In the genomic region with DNA sequence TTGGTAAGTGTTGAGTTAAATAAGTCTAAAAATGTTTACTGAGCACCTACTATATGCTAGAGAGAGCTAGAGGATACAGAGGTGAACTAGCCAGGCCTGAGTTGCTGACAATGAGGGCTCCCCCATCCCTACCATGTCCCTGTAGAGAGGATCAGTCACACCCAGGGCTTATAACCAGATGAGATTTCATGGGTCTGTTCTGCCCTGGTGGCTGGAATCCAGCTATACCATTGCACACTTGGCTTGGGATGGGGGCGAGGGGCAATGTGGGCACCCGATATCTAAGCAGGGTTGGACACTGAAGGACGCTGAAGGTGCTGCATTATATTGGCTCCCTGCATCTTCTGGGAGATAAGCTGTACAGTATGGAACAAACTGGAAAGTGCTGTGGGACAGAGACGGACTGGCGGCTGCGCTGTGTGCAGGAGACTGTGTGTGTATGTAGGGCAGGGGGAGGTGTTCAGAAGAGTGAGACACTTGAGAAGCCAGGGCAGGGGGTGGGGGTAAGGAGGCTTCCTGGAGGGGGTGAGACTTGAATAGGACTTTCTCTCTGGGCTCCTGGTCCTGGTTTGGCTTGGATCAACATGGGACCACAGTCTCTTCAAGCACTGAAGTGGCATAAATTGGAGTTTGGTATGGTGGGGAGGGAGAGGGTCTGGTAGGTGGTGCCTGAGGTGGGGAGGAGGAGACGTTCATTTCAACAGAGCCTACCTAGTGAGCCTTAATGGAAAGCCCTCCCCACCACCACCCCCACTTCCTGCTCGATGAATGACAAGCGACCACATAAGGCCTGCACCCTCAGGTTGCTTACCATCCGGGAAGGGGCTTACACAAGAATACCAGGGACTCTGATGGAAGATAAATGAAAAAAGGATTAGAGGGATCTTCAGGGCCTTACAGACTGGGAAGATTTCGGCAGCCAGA, we compare ENCODE assay signal across 8 cellular contexts. TPM values are rescaled to one million over a fixed set of nuclear protein-coding genes. Genes with fewer than 3 reads are reported as not detected.
DNase-seq lines count a peak whose midpoint lies in the region; ATAC-seq and TF ChIP-seq lines count a peak whose summit lies in the region.

No MANE protein-coding gene starts in this region.

- TF ChIP-seq EP300 in SK-N-SH (IDR thresholded peaks at IDR 0.05; ENCODE audit: borderline replicate concordance in 1 of 2, low read depth in 1 of 2, low read length in 1 of 2) = no peak

- no peaks in the 10 kb centered on the region for H3K27me3 Mint-ChIP-seq in stimulated activated naive CD8-positive, alpha-beta T cell treated with anti-CD3 and anti-CD28 coated beads, Interleukin-15, amount 100 ng/mL, for 72 hours

- peak overlapping the region; percentile 88 to 92 for H3K4me3 Mint-ChIP-seq in stimulated activated naive CD8-positive, alpha-beta T cell treated with anti-CD3 and anti-CD28 coated beads, Interleukin-15, amount 100 ng/mL, for 72 hours

- no peaks in the 10 kb centered on the region for H4K20me1 ChIP-seq in SK-N-SH (ENCODE audit: insufficient read depth)

- POLR2A ChIA-PET in SK-N-SH (lab: Yijun Ruan, JAX) = no interaction called here

- no peak overlapping the region for H3K9ac ChIP-seq in SK-N-SH

- peaks cover 9% of the 10 kb centered on the region; the same call in 1 of the 2 replicates for H3K79me2 ChIP-seq in SK-N-SH (ENCODE audit: insufficient read depth)

- intact Hi-C loops in esophagus squamous epithelium (cut with DNase I) = no loop called here

- H3K9me3 ChIP-seq in SK-N-SH (no peaks in the 10 kb centered on the region), esophagus squamous epithelium (no peaks in the 10 kb centered on the region)

- no peak for TF ChIP-seq RAD21 in SK-N-SH (IDR thresholded peaks at IDR 0.05; ENCODE audit: low read length)

- TF ChIP-seq POLR2A in esophagus squamous epithelium (IDR thresholded peaks at IDR 0.05) = no peak

- DNase-seq in SK-N-SH (no peak), esophagus squamous epithelium (lab: John Stamatoyannopoulos, UW) (no peak), T1000 (lab: John Stamatoyannopoulos, UW) (no peak), NCI-H2196 treated with DMSO at 0.1 percent for 48 hours (lab: John Stamatoyannopoulos, UW; ENCODE audit: unreplicated experiment) (no peak), pons (ENCODE audit: low spot score) (no peak)
- DNase-seq in activated CD4-positive, alpha-beta T cell treated with anti-CD3 and anti-CD28 coated beads, Interleukin-2, amount 50 U/mL, for 48 hours = peak; percentile 61 to 72
- DNase-seq in stimulated activated naive CD8-positive, alpha-beta T cell treated with anti-CD3 and anti-CD28 coated beads, Interleukin-15, amount 100 ng/mL, for 72 hours = peak; percentile 40 to 56

- no peaks in the 10 kb centered on the region for H3K27me3 ChIP-seq in SK-N-SH (ENCODE audit: insufficient read depth)
- no peaks in the 10 kb centered on the region for H3K27me3 ChIP-seq in esophagus squamous epithelium

- H3K4me1 Mint-ChIP-seq in stimulated activated naive CD8-positive, alpha-beta T cell treated with anti-CD3 and anti-CD28 coated beads, Interleukin-15, amount 100 ng/mL, for 72 hours = peaks cover 76% of the 10 kb centered on the region

- peaks cover 37% of the 10 kb centered on the region in 2 experiments for H3K4me1 ChIP-seq in SK-N-SH (ENCODE audit: control insufficient read depth in 1 of 2, insufficient read depth in 2 of 2, low read depth in 1 of 2, low read length in 1 of 2)
- H3K4me1 ChIP-seq in esophagus squamous epithelium = peaks cover 54 to 95% (median 83%) of the 10 kb centered on the region in 3 donors

- peak overlapping the region; percentile 85 to 93 for H3K27ac Mint-ChIP-seq in stimulated activated naive CD8-positive, alpha-beta T cell treated with anti-CD3 and anti-CD28 coated beads, Interleukin-15, amount 100 ng/mL, for 72 hours

- no peak overlapping the region for H2AFZ ChIP-seq in SK-N-SH (ENCODE audit: low read depth)

- H3K36me3 ChIP-seq in SK-N-SH (replicated peaks in 1 of 2; ENCODE audit: control insufficient read depth in 1 of 2, insufficient read depth in 2 of 2, low read length in 1 of 2) = no peaks in the 10 kb centered on the region
- H3K36me3 ChIP-seq in esophagus squamous epithelium = peaks cover 0 to 25% (median 0%) of the 10 kb centered on the region in 3 donors

- no peak overlapping the region for H3K4me3 ChIP-seq in SK-N-SH (ENCODE audit: low read depth in 2 of 2, low read length in 1 of 2)
- peak overlapping the region; percentile 57 to 84 (median 68) for H3K4me3 ChIP-seq in esophagus squamous epithelium

- no peak for ATAC-seq in SK-N-SH treated with all-trans-retinoic acid at 6 μM for 48 hours
- no peak for ATAC-seq in stimulated activated naive CD8-positive, alpha-beta T cell treated with anti-CD3 and anti-CD28 coated beads, Interleukin-15, amount 100 ng/mL, for 72 hours

- H3K9me3 Mint-ChIP-seq in stimulated activated naive CD8-positive, alpha-beta T cell treated with anti-CD3 and anti-CD28 coated beads, Interleukin-15, amount 100 ng/mL, for 72 hours = peaks cover 9 to 13% of the 10 kb centered on the region in 2 donors

- peaks cover 17% of the 10 kb centered on the region for H3F3A ChIP-seq in SK-N-SH (replicated peaks; ENCODE audit: insufficient read depth)

- CTCF ChIA-PET in SK-N-SH (lab: Yijun Ruan, JAX) = interaction anchor here (0.8 to 13.7 kb wide), 3 partner anchors 11 to 49 kb away, joined by 3 to 610 read pairs (median 17); no protein-coding TSS in a partner anchor

- no peaks in the 10 kb centered on the region for H3K9me2 ChIP-seq in SK-N-SH

- WGBS in SK-N-SH (ENCODE audit: low lambda C conversion rate) = 93% methylated on average over 11 of the region's 11 CpGs
- whole genome bisulfite sequencing in esophagus squamous epithelium, 2 donors = 65 to 72% methylated on average over 11 of the region's 11 CpGs

- peak overlapping the region; percentile 90 for H3K4me2 ChIP-seq in SK-N-SH

- TF ChIP-seq CTCF in SK-N-SH (IDR thresholded peaks at IDR 0.05) = peak; percentile 32
- peak in 2 of 6 experiments; percentile 12 to 35 for TF ChIP-seq CTCF in esophagus squamous epithelium (IDR thresholded peaks at IDR 0.05)

- H3K27ac ChIP-seq in SK-N-SH (ENCODE audit: low read depth in 2 of 2, low read length in 1 of 2) (no peak overlapping the region), esophagus squamous epithelium (peak overlapping the region; percentile 88 to 98 (median 95))

TF ChIP-seq in SK-N-SH, 30 proteins besides CTCF, POLR2A, EP300 and RAD21 (continues in another document):
- no peak for TF ChIP-seq TAF1 (IDR thresholded peaks at IDR 0.05; ENCODE audit: borderline replicate concordance, low read depth, low read length)
- TF ChIP-seq, protein P1, sequence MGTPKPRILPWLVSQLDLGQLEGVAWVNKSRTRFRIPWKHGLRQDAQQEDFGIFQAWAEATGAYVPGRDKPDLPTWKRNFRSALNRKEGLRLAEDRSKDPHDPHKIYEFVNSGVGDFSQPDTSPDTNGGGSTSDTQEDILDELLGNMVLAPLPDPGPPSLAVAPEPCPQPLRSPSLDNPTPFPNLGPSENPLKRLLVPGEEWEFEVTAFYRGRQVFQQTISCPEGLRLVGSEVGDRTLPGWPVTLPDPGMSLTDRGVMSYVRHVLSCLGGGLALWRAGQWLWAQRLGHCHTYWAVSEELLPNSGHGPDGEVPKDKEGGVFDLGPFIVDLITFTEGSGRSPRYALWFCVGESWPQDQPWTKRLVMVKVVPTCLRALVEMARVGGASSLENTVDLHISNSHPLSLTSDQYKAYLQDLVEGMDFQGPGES (IDR thresholded peaks at IDR 0.05; ENCODE audit: low read depth, low read length) = no peak
- TF ChIP-seq NFIC (IDR thresholded peaks at IDR 0.05; ENCODE audit: borderline replicate concordance) = no peak
- TF ChIP-seq, protein P2, sequence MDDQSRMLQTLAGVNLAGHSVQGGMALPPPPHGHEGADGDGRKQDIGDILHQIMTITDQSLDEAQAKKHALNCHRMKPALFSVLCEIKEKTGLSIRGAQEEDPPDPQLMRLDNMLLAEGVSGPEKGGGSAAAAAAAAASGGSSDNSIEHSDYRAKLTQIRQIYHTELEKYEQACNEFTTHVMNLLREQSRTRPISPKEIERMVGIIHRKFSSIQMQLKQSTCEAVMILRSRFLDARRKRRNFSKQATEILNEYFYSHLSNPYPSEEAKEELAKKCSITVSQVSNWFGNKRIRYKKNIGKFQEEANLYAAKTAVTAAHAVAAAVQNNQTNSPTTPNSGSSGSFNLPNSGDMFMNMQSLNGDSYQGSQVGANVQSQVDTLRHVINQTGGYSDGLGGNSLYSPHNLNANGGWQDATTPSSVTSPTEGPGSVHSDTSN (IDR thresholded peaks at IDR 0.05) = no peak
- no peak for TF ChIP-seq ELF1 (IDR thresholded peaks at IDR 0.05)
- no peak for TF ChIP-seq CHD2 (IDR thresholded peaks at IDR 0.05; ENCODE audit: low read length, partially characterized antibody)
- TF ChIP-seq RCOR1 (IDR thresholded peaks at IDR 0.05; ENCODE audit: low read length) = no peak

TF ChIP-seq in SK-N-SH treated with all-trans-retinoic acid at 6 μM for 48 hours, 23 proteins besides CTCF, POLR2A, EP300 and RAD21 (continues in another document):
- no peak for TF ChIP-seq CREB5 (CRISPR knock-in tag; IDR thresholded peaks at IDR 0.05; ENCODE audit: low read depth)
- TF ChIP-seq CSRNP3 (CRISPR knock-in tag; IDR thresholded peaks at IDR 0.05) = no peak
- TF ChIP-seq BACH2 (CRISPR knock-in tag; IDR thresholded peaks at IDR 0.05; ENCODE audit: borderline replicate concordance) = no peak

RNA-seq across cellular contexts. Expression of gene CD82, which starts 1.8 kb away (rescaled TPM):
- 35.6 and 39.2 TPM in 2 replicates for polyA plus RNA-seq in SK-N-SH (2012; rRNA removed)
- 17.9 and 24.9 TPM in 2 replicates for polyA plus RNA-seq in SK-N-SH (2012; cell fraction: cytosol; rRNA removed)
- 12.5 and 16.5 TPM in 2 replicates for polyA plus RNA-seq in SK-N-SH (2012; cell fraction: nucleus; rRNA removed)
- 100 to 1,000 TPM in 3 of 4 donors, 10 to 100 TPM in 1; 70.9 to 137 (median 108) TPM for total RNA-seq in esophagus squamous epithelium

Comparison
In these comparisons a context has a peak if more than half of its experiments do, and no peak if none do; other contexts are left out.
1. DNase-seq: peak in activated CD4-positive, alpha-beta T cell treated with anti-CD3 and anti-CD28 coated beads, Interleukin-2, amount 50 U/mL, for 48 hours (2 of 2) and stimulated activated naive CD8-positive, alpha-beta T cell treated with anti-CD3 and anti-CD28 coated beads, Interleukin-15, amount 100 ng/mL, for 72 hours (2 of 2); none in SK-N-SH (single experiment), esophagus squamous epithelium (single experiment), T1000 (single experiment), NCI-H2196 treated with DMSO at 0.1 percent for 48 hours (single experiment) and pons (single experiment).
2. H3K27ac ChIP-seq: peak in esophagus squamous epithelium (4 of 4); none in SK-N-SH (0 of 2).
3. H3K4me3 ChIP-seq: peak in esophagus squamous epithelium (4 of 4); none in SK-N-SH (0 of 2).